In genomic region chr6:34459899-34460593, GRCh38 we compare ENCODE assay signal across 8 cellular contexts. TPM values are rescaled to one million over a fixed set of nuclear protein-coding genes. Genes with fewer than 3 reads are reported as not detected.
A peak's percentile ranks its signal among the peaks of the same experiment; 100 is the strongest.
DNase-seq lines count a peak whose midpoint lies in the region; ATAC-seq and TF ChIP-seq lines count a peak whose summit lies in the region.

No MANE protein-coding gene starts in this region.

- TF ChIP-seq POLR2A in prostate gland (IDR thresholded peaks at IDR 0.05): no peak

- H3K27ac ChIP-seq in OCI-LY1 (ENCODE audit: low read depth, low read length, poor library complexity, severe bottlenecking) (no peak overlapping the region), prostate gland (no peak overlapping the region)

- no peaks in the 10 kb centered on the region for H3K79me2 ChIP-seq in OCI-LY1 (ENCODE audit: insufficient read depth, low read length)

- DNase-seq in BE2C (peak; percentile 52), H7 (peak; percentile 79), fibroblast of the conjunctiva (ENCODE audit: low read depth) (peak; percentile 43), prostate gland (ENCODE audit: low spot score) (peak; percentile 44)
- DNase-seq in activated T-cell treated with anti-CD3 and anti-CD28 coated beads, Interleukin-2, amount 50 U/mL, for 1 hour: peak; percentile 33

- H3K4me3 ChIP-seq in BE2C (ENCODE audit: low read depth, low read length) (no peak overlapping the region), H7 (ENCODE audit: insufficient read depth, low read depth, low read length) (no peak overlapping the region), OCI-LY1 (ENCODE audit: low read depth, low read length, poor library complexity, severe bottlenecking) (no peak overlapping the region), prostate gland (no peak overlapping the region)

- H3K36me3 ChIP-seq in BE2C: no peaks in the 10 kb centered on the region
- H3K36me3 ChIP-seq in H7 (replicated peaks; ENCODE audit: control insufficient read depth, insufficient read depth, low read length): no peaks in the 10 kb centered on the region
- no peaks in the 10 kb centered on the region for H3K36me3 ChIP-seq in OCI-LY1 (ENCODE audit: insufficient read depth, low read length)
- no peaks in the 10 kb centered on the region for H3K36me3 ChIP-seq in prostate gland

- H3K9ac ChIP-seq in OCI-LY1 (ENCODE audit: low read length): no peak overlapping the region

- no peaks in the 10 kb centered on the region for H3K9me3 ChIP-seq in BE2C
- no peaks in the 10 kb centered on the region for H3K9me3 ChIP-seq in OCI-LY1 (ENCODE audit: low read length)
- H3K9me3 ChIP-seq in prostate gland: no peaks in the 10 kb centered on the region

- no peaks in the 10 kb centered on the region for H4K20me1 ChIP-seq in OCI-LY1 (ENCODE audit: insufficient read depth, low read length)

- H3K4me1 ChIP-seq in BE2C (peaks cover 4% of the 10 kb centered on the region; the same call in 1 of the 2 replicates), OCI-LY1 (ENCODE audit: insufficient read depth, low read length, severe bottlenecking) (no peaks in the 10 kb centered on the region), prostate gland (replicated peaks) (peaks cover 4% of the 10 kb centered on the region)

- no peak overlapping the region for H2AFZ ChIP-seq in OCI-LY1 (ENCODE audit: low read length)

- H3K27me3 ChIP-seq in BE2C (no peaks in the 10 kb centered on the region), H7 (ENCODE audit: control insufficient read depth, insufficient read depth, low read length) (peaks cover 6% of the 10 kb centered on the region), OCI-LY1 (ENCODE audit: insufficient read depth, low read length) (peaks cover 15% of the 10 kb centered on the region), prostate gland (replicated peaks; ENCODE audit: insufficient read depth) (no peaks in the 10 kb centered on the region)

- TF ChIP-seq CTCF in BE2C (IDR thresholded peaks at IDR 0.05; ENCODE audit: low read depth, low read length) (peak; percentile 82), OCI-LY1 (IDR thresholded peaks at IDR 0.05; ENCODE audit: low read length) (peak; percentile 78), prostate gland (IDR thresholded peaks at IDR 0.05) (peak; percentile 27 to 59 (median 51))

- 70% methylated on average over 6 of the region's 6 CpGs for WGBS in prostate gland

- no peak overlapping the region for H3K4me2 ChIP-seq in OCI-LY1 (ENCODE audit: low read length)

- H3F3A ChIP-seq in OCI-LY1 (ENCODE audit: insufficient read depth, low read length): no peaks in the 10 kb centered on the region

- intact Hi-C loops in prostate gland (cut with DNase I): no loop called here

- no peaks in the 10 kb centered on the region for H3K9me2 ChIP-seq in OCI-LY1 (ENCODE audit: low read depth, low read length)

- ATAC-seq in GM19324 (IDR thresholded peaks at IDR 0.05; ENCODE audit: low FRiP score, unreplicated experiment): no peak
- ATAC-seq in HG02973 (IDR thresholded peaks at IDR 0.05; ENCODE audit: unreplicated experiment): no peak

RNA-seq across cellular contexts. Expression of gene PACSIN1, which starts 5.8 kb away (rescaled TPM):
- polyA plus RNA-seq in BE2C (2012; ENCODE audit: insufficient read depth, insufficient read length, low read depth): not detected
- total RNA-seq in H7 (2014; rRNA removed; shearing (Covaris generic)): 3.4 and 4.9 TPM in 2 replicates
- total RNA-seq in prostate gland: under 1 TPM; 0.32 to 0.57 TPM

RNA-seq across cellular contexts. Expression of gene RPS10, which starts 34.2 kb away (rescaled TPM):
- polyA plus RNA-seq in BE2C (2012; ENCODE audit: insufficient read depth, insufficient read length, low read depth): 1,444 TPM
- total RNA-seq in H7 (2014; rRNA removed; shearing (Covaris generic)): 2,577 and 3,167 TPM in 2 replicates
- total RNA-seq in prostate gland: 1,000 to 10,000 TPM; 1,707 to 2,711 TPM
